In genomic region chr3:194137314-194138097, GRCh38 we compare ENCODE assay signal across 1 cellular context.
TF ChIP-seq lines count a peak whose summit lies in the region.

No MANE protein-coding gene starts in this region.

TF ChIP-seq in GM12878, 131 proteins besides CTCF, POLR2A, EP300 and RAD21 (continued from another document and continues in another):
- TF ChIP-seq ZBTB40 (IDR thresholded peaks at IDR 0.05; ENCODE audit: borderline replicate concordance) = no peak
- no peak for TF ChIP-seq CUX1 (IDR thresholded peaks at IDR 0.05; ENCODE audit: insufficient replicate concordance, low read depth, low read length)
- no peak for TF ChIP-seq SREBF2 (IDR thresholded peaks at IDR 0.05; ENCODE audit: low read length)
- no peak for TF ChIP-seq HDAC2 (IDR thresholded peaks at IDR 0.05)
- TF ChIP-seq ZNF622 (IDR thresholded peaks at IDR 0.05) = no peak
- TF ChIP-seq RFX5 (IDR thresholded peaks at IDR 0.05; ENCODE audit: low read depth, low read length) = no peak
- no peak for TF ChIP-seq ZBTB11 (CRISPR knock-in tag; IDR thresholded peaks at IDR 0.05)
- peak; percentile 76 for TF ChIP-seq DPF2 (IDR thresholded peaks at IDR 0.05)
- TF ChIP-seq RAD51 (IDR thresholded peaks at IDR 0.05) = no peak
- peak; percentile 63 for TF ChIP-seq LARP7 (IDR thresholded peaks at IDR 0.05)
- TF ChIP-seq GABPA (IDR thresholded peaks at IDR 0.05; ENCODE audit: low read depth) = no peak
- no peak for TF ChIP-seq SUPT20H (IDR thresholded peaks at IDR 0.05; ENCODE audit: borderline replicate concordance, control insufficient read depth, low read depth, low read length)
- TF ChIP-seq CHD1 (IDR thresholded peaks at IDR 0.05; ENCODE audit: low read depth, low read length) = no peak
- 0 out of 2 replicates have a peak, but pooled peaks have one; percentile 83 for TF ChIP-seq SMARCA5 (IDR thresholded peaks at IDR 0.05)
- peak; percentile 59; the same call in 1 of the 2 replicates for TF ChIP-seq TCF12 (IDR thresholded peaks at IDR 0.05; ENCODE audit: low read depth, low read length)
- TF ChIP-seq NFIC (IDR thresholded peaks at IDR 0.05; ENCODE audit: low read depth, low read length) = no peak
- TF ChIP-seq IRF3 (IDR thresholded peaks at IDR 0.05) = no peak
- TF ChIP-seq FOXK2 (IDR thresholded peaks at IDR 0.05) = no peak
- TF ChIP-seq BCL3 (IDR thresholded peaks at IDR 0.05; ENCODE audit: borderline replicate concordance, insufficient read depth, low read depth, low read length, poor library complexity, severe bottlenecking) = no peak
- peak; percentile 85; the same call in 1 of the 2 replicates for TF ChIP-seq ZNF687 (IDR thresholded peaks at IDR 0.05)
- TF ChIP-seq PAX5 (IDR thresholded peaks at IDR 0.05; ENCODE audit: borderline replicate concordance, low read depth, low read length) = peak; percentile 61; the same call in 1 of the 2 replicates
- TF ChIP-seq KAT2A (conservative IDR thresholded peaks at IDR 0.05; ENCODE audit: control insufficient read depth, low read depth, low read length) = no peak
- no peak for TF ChIP-seq ZBTB33 (IDR thresholded peaks at IDR 0.05)
- TF ChIP-seq ZNF207 (IDR thresholded peaks at IDR 0.05; ENCODE audit: borderline replicate concordance) = no peak
- 0 out of 2 replicates have a peak, but pooled peaks have one; percentile 9 for TF ChIP-seq POLR2AphosphoS2 (IDR thresholded peaks at IDR 0.05; ENCODE audit: low read depth, low read length)
- no peak for TF ChIP-seq SUZ12 (IDR thresholded peaks at IDR 0.05; ENCODE audit: unreplicated experiment)
- TF ChIP-seq KDM1A (IDR thresholded peaks at IDR 0.05; ENCODE audit: borderline replicate concordance) = no peak
- TF ChIP-seq ZBED1 (IDR thresholded peaks at IDR 0.05; ENCODE audit: borderline replicate concordance) = no peak
- TF ChIP-seq SMC3 (IDR thresholded peaks at IDR 0.05; ENCODE audit: borderline replicate concordance, low read length) = no peak
- no peak for TF ChIP-seq PBX3 (IDR thresholded peaks at IDR 0.05; ENCODE audit: insufficient replicate concordance, low read depth, low read length)
- no peak for TF ChIP-seq ETV6 (conservative IDR thresholded peaks at IDR 0.05 in 1 of 2, IDR thresholded peaks at IDR 0.05 in 1 of 2; ENCODE audit: borderline replicate concordance in 1 of 2, low read depth in 1 of 2)
- TF ChIP-seq RELA (IDR thresholded peaks at IDR 0.05; ENCODE audit: borderline replicate concordance, partially characterized antibody) = no peak
- no peak for TF ChIP-seq USF2 (IDR thresholded peaks at IDR 0.05; ENCODE audit: borderline replicate concordance, low read depth, low read length)
